Comparison of ENCODE assay signal across 1 cellular context in the genomic region with DNA sequence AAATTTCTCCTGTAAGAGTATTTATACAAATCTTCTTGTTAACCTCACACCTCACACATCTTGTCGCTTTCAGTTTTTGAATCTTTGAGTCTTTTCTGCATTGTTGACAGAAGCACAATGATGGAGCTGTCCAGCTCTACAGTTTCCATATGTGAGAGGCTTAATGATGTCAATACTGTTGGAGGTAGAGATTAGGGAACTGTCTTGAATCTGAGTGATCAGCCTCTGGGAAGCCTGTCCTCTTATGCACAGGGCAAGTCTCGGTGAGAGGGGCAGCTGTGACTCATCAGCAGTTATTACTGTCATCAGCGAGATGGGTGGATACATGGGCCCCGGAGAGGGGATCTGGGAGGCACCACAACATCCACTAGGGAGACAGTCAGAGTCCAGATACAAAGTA.
A peak's percentile ranks its signal among the peaks of the same experiment; 100 is the strongest.
TF ChIP-seq lines count a peak whose summit lies in the region.

No MANE protein-coding gene starts in this region.

TF ChIP-seq in HepG2, 621 proteins besides CTCF, POLR2A, EP300 and RAD21:
- no peak for TF ChIP-seq HCFC1 (IDR thresholded peaks at IDR 0.05; ENCODE audit: low read depth, low read length)
- TF ChIP-seq CREB1 (IDR thresholded peaks at IDR 0.05) = 0 out of 2 replicates have a peak, but pooled peaks have one; percentile 24
- no peak for TF ChIP-seq CREB1 (CRISPR knock-in tag; IDR thresholded peaks at IDR 0.05)
- no peak for TF ChIP-seq JUNB (CRISPR knock-in tag; IDR thresholded peaks at IDR 0.05; ENCODE audit: borderline replicate concordance)
- TF ChIP-seq, protein P1, sequence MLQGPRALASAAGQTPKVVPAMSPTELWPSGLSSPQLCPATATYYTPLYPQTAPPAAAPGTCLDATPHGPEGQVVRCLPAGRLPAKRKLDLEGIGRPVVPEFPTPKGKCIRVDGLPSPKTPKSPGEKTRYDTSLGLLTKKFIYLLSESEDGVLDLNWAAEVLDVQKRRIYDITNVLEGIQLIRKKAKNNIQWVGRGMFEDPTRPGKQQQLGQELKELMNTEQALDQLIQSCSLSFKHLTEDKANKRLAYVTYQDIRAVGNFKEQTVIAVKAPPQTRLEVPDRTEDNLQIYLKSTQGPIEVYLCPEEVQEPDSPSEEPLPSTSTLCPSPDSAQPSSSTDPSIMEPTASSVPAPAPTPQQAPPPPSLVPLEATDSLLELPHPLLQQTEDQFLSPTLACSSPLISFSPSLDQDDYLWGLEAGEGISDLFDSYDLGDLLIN (CRISPR knock-in tag; IDR thresholded peaks at IDR 0.05; ENCODE audit: borderline replicate concordance) = no peak
- TF ChIP-seq, protein P2, sequence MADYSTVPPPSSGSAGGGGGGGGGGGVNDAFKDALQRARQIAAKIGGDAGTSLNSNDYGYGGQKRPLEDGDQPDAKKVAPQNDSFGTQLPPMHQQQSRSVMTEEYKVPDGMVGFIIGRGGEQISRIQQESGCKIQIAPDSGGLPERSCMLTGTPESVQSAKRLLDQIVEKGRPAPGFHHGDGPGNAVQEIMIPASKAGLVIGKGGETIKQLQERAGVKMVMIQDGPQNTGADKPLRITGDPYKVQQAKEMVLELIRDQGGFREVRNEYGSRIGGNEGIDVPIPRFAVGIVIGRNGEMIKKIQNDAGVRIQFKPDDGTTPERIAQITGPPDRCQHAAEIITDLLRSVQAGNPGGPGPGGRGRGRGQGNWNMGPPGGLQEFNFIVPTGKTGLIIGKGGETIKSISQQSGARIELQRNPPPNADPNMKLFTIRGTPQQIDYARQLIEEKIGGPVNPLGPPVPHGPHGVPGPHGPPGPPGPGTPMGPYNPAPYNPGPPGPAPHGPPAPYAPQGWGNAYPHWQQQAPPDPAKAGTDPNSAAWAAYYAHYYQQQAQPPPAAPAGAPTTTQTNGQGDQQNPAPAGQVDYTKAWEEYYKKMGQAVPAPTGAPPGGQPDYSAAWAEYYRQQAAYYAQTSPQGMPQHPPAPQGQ (CRISPR knock-in tag; IDR thresholded peaks at IDR 0.05; ENCODE audit: borderline replicate concordance) = no peak
